Comparison of ENCODE assay signal across 1 cellular context in the genomic region with DNA sequence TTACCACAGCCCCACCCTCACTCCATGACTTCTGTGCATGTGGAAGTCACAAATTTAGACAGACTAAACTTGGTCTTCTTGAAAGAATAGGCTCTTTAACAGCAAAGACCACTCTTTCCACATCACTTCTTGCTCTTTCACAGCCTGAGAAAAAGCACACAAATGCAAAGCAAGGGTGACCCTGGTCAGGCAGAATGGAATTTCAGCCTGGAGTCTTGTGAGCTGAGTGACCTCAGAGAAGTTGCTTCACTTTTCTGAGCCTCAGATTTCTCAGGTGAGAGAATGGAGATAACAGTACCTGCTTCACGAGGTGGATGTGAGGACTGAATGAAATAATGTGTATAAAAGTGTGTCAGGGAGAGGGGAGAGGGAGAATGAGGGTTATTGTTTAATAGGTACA.
TF ChIP-seq lines count a peak whose summit lies in the region.

No MANE protein-coding gene starts in this region.

TF ChIP-seq in H1, 55 proteins besides CTCF, POLR2A, EP300 and RAD21:
- no peak for TF ChIP-seq RFX5 (IDR thresholded peaks at IDR 0.05; ENCODE audit: borderline replicate concordance, low read depth, low read length)
- TF ChIP-seq NRF1 (IDR thresholded peaks at IDR 0.05; ENCODE audit: low read depth, low read length), result no peak
- no peak for TF ChIP-seq ASH2L (IDR thresholded peaks at IDR 0.05; ENCODE audit: low read length)
- TF ChIP-seq ATF2 (IDR thresholded peaks at IDR 0.05; ENCODE audit: low read length), result no peak
- TF ChIP-seq POU5F1 (IDR thresholded peaks at IDR 0.05; ENCODE audit: low read depth, low read length), result no peak
- TF ChIP-seq TEAD4 (IDR thresholded peaks at IDR 0.05; ENCODE audit: low read depth, low read length), result no peak
- TF ChIP-seq KDM5A (IDR thresholded peaks at IDR 0.05; ENCODE audit: low read length), result no peak
- TF ChIP-seq CHD2 (IDR thresholded peaks at IDR 0.05; ENCODE audit: low read length), result no peak
- TF ChIP-seq CBX5 (IDR thresholded peaks at IDR 0.05; ENCODE audit: low read depth, low read length), result no peak
- TF ChIP-seq CREB1 (IDR thresholded peaks at IDR 0.05), result no peak
- no peak for TF ChIP-seq HDAC2 (IDR thresholded peaks at IDR 0.05; ENCODE audit: borderline replicate concordance in 1 of 2, low read depth in 2 of 2, low read length in 2 of 2)
- no peak for TF ChIP-seq RXRA (IDR thresholded peaks at IDR 0.05; ENCODE audit: insufficient read depth, low read depth, low read length)
TF ChIP-seq in H1: peak in this region for 0.
